In the genomic region with DNA sequence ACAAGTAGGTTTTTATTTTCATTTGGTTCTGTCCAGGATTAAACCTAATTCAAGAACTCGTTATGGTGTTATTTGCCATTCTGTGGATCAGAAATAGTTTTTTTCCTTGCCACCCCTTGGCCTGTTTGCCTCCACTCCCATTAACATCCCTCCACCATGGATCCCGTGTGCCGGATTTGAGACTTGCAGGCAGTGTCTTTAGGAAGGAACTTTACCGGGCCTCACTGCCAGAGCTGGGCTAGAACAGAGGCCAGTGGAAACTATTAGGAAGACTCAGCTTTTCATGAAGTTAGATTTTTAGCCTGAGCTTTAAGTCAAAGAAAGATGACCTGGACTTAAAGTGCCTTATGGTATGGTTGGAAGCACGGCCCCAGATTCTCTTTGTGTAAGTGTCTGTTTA, we compare ENCODE assay signal across 13 cellular contexts. TPM values are rescaled to one million over a fixed set of nuclear protein-coding genes. Genes with fewer than 3 reads are reported as not detected.
DNase-seq lines count a peak whose midpoint lies in the region; ATAC-seq and TF ChIP-seq lines count a peak whose summit lies in the region.
"Had no signal": no experiment of that assay in that cellular context is flagged by ENCODE, and none has a peak within 500 bp of the region (broad histone marks: within the 10 kb centered on the region; RNA-seq: fewer than 3 reads in every experiment).

No MANE protein-coding gene starts in this region.

- no peaks in the 10 kb centered on the region for H3K27me3 Mint-ChIP-seq in activated naive CD8-positive, alpha-beta T cell
- H3K27me3 Mint-ChIP-seq in activated naive CD8-positive, alpha-beta T cell treated with anti-CD3 and anti-CD28 coated beads, Interleukin-2, amount 50 U/mL, for 24 hours, result no peaks in the 10 kb centered on the region
- H3K27me3 Mint-ChIP-seq in type B pancreatic cell, result peaks cover 21% of the 10 kb centered on the region
- H3K27me3 Mint-ChIP-seq: stimulated activated memory B cell treated with anti-CD40 and anti-IgM and Interleukin-4, amounts not matched to agents 10 μg/mL and 1 μg/mL and 100 μg/mL, for 72 hours had no signal

- peaks cover 84% of the 10 kb centered on the region for H3K4me1 Mint-ChIP-seq in activated naive CD8-positive, alpha-beta T cell (ENCODE audit: low read depth)
- H3K4me1 Mint-ChIP-seq in activated naive CD8-positive, alpha-beta T cell treated with anti-CD3 and anti-CD28 coated beads, Interleukin-2, amount 50 U/mL, for 24 hours, result peaks cover 77% of the 10 kb centered on the region
- H3K4me1 Mint-ChIP-seq in type B pancreatic cell (ENCODE audit: unreplicated experiment), result peaks cover 21% of the 10 kb centered on the region

- no peak overlapping the region for H2AFZ ChIP-seq in neuronal stem cell (ENCODE audit: low read length)

- no peak for ATAC-seq in activated naive CD8-positive, alpha-beta T cell treated with anti-CD3 and anti-CD28 coated beads, Interleukin-2, amount 50 U/mL, for 24 hours
- ATAC-seq in GM18858 (IDR thresholded peaks at IDR 0.05; ENCODE audit: unreplicated experiment), result no peak
- no peak for ATAC-seq in GM18909 (IDR thresholded peaks at IDR 0.05; ENCODE audit: poor library complexity, unreplicated experiment)
- ATAC-seq: stimulated activated memory B cell treated with anti-CD40 and anti-IgM and Interleukin-4, amounts not matched to agents 10 μg/mL and 1 μg/mL and 100 μg/mL, for 72 hours had no signal

- H3K4ac ChIP-seq in neuronal stem cell (ENCODE audit: low read length), result no peak overlapping the region

- H2AK5ac ChIP-seq in neuronal stem cell (ENCODE audit: low read depth, low read length), result no peak overlapping the region

- peaks cover 2% of the 10 kb centered on the region for H3K79me1 ChIP-seq in neuronal stem cell (ENCODE audit: low read depth, low read length)

- no peak overlapping the region for H4K91ac ChIP-seq in neuronal stem cell (ENCODE audit: low read depth, low read length, poor library complexity)

- no peak overlapping the region for H2BK120ac ChIP-seq in neuronal stem cell (ENCODE audit: low read depth, low read length)

- 92% methylated on average over 2 to 5 of the region's 5 CpGs for WGBS in esophagus squamous epithelium, 2 donors
- no CpG with 5 or more reads among the region's 5 CpGs for WGBS in neuronal stem cell (ENCODE audit: extremely low coverage in 2 of 2, insufficient read length in 2 of 2, insufficient replicate concordance in 1 of 2), 2 donors

- H3K9me3 ChIP-seq in esophagus squamous epithelium, result no peaks in the 10 kb centered on the region
- H3K9me3 ChIP-seq in neuronal stem cell (replicated peaks in 1 of 2; ENCODE audit: control insufficient read depth in 2 of 2, insufficient read depth in 1 of 2, low read depth in 1 of 2, low read length in 2 of 2), result no peaks in the 10 kb centered on the region

- intact Hi-C loops in esophagus squamous epithelium (cut with DNase I), result loop anchor here (5.0 kb wide), 1 partner anchor 118 kb away; the partner anchor contains the start of gene MSMO1

- H3K36me3 ChIP-seq in esophagus squamous epithelium, result no peaks in the 10 kb centered on the region
- no peaks in the 10 kb centered on the region for H3K36me3 ChIP-seq in neuronal stem cell (replicated peaks in 1 of 2; ENCODE audit: control insufficient read depth in 2 of 2, insufficient read depth in 2 of 2, low read length in 2 of 2)

- H3K4me3 ChIP-seq in esophagus squamous epithelium (peak overlapping the region in 3 of 4 donors; percentile 81 to 96 (median 96)), neuronal stem cell (ENCODE audit: low read length in 2 of 2) (no peak overlapping the region)

- no peak overlapping the region for H3K18ac ChIP-seq in neuronal stem cell (ENCODE audit: low read length)

- H3K4me3 Mint-ChIP-seq in activated naive CD8-positive, alpha-beta T cell, result no peak overlapping the region
- H3K4me3 Mint-ChIP-seq in activated naive CD8-positive, alpha-beta T cell treated with anti-CD3 and anti-CD28 coated beads, Interleukin-2, amount 50 U/mL, for 24 hours, result no peak overlapping the region
- no peak overlapping the region for H3K4me3 Mint-ChIP-seq in type B pancreatic cell
- H3K4me3 Mint-ChIP-seq: stimulated activated memory B cell treated with anti-CD40 and anti-IgM and Interleukin-4, amounts not matched to agents 10 μg/mL and 1 μg/mL and 100 μg/mL, for 72 hours had no signal

- H3K14ac ChIP-seq in neuronal stem cell (ENCODE audit: low read length), result no peak overlapping the region

- peaks cover 3% of the 10 kb centered on the region for H3K36me3 Mint-ChIP-seq in activated naive CD8-positive, alpha-beta T cell
- no peaks in the 10 kb centered on the region for H3K36me3 Mint-ChIP-seq in activated naive CD8-positive, alpha-beta T cell treated with anti-CD3 and anti-CD28 coated beads, Interleukin-2, amount 50 U/mL, for 24 hours (ENCODE audit: low read depth)
- H3K36me3 Mint-ChIP-seq in type B pancreatic cell, result no peaks in the 10 kb centered on the region
- H3K36me3 Mint-ChIP-seq: stimulated activated memory B cell treated with anti-CD40 and anti-IgM and Interleukin-4, amounts not matched to agents 10 μg/mL and 1 μg/mL and 100 μg/mL, for 72 hours had no signal

- no peaks in the 10 kb centered on the region for H3K27me3 ChIP-seq in esophagus squamous epithelium
- no peaks in the 10 kb centered on the region for H3K27me3 ChIP-seq in neuronal stem cell (ENCODE audit: control insufficient read depth in 3 of 3, insufficient read depth in 3 of 3, low read depth in 1 of 3, low read length in 3 of 3)

- H3K23ac ChIP-seq in neuronal stem cell (ENCODE audit: low read depth, low read length, poor library complexity), result no peak overlapping the region

- H3K4me1 ChIP-seq in esophagus squamous epithelium (peaks cover 9 to 51% (median 26%) of the 10 kb centered on the region in 3 donors), neuronal stem cell (ENCODE audit: control insufficient read depth in 2 of 2, insufficient read depth in 1 of 2, low read depth in 1 of 2, low read length in 2 of 2) (peaks cover 7 to 14% of the 10 kb centered on the region in 2 donors)

- no peak overlapping the region for H2BK15ac ChIP-seq in neuronal stem cell (ENCODE audit: low read length)

- no peak for DNase-seq in activated naive CD8-positive, alpha-beta T cell treated with anti-CD3 and anti-CD28 coated beads, Interleukin-2, amount 50 U/mL, for 24 hours
- DNase-seq in esophagus squamous epithelium (lab: John Stamatoyannopoulos, UW) (no peak), type B pancreatic cell (ENCODE audit: extremely low spot score, unreplicated experiment) (no peak), neuronal stem cell (ENCODE audit: low spot score) (no peak)
- DNase-seq: activated CD8-positive, alpha-beta memory T cell treated with anti-CD3 and anti-CD28 coated beads, Interleukin-2, amount 50 U/mL, for 4 hours; NCI-H1105 treated with DMSO at 0.1 percent for 48 hours; NCI-H446 treated with DMSO at 0.1 percent for 48 hours; stimulated activated CD4-positive, alpha-beta T cell treated with anti-CD3 and anti-CD28 coated beads, Interleukin-4, amount 100 ng/mL, for 1 hour had no signal

- no peak overlapping the region for H4K8ac ChIP-seq in neuronal stem cell (ENCODE audit: low read depth, low read length)

- H3K9me3 Mint-ChIP-seq in activated naive CD8-positive, alpha-beta T cell (ENCODE audit: low read depth), result no peaks in the 10 kb centered on the region
- H3K9me3 Mint-ChIP-seq in activated naive CD8-positive, alpha-beta T cell treated with anti-CD3 and anti-CD28 coated beads, Interleukin-2, amount 50 U/mL, for 24 hours, result no peaks in the 10 kb centered on the region
- H3K9me3 Mint-ChIP-seq in type B pancreatic cell, result no peaks in the 10 kb centered on the region
- H3K9me3 Mint-ChIP-seq: stimulated activated memory B cell treated with anti-CD40 and anti-IgM and Interleukin-4, amounts not matched to agents 10 μg/mL and 1 μg/mL and 100 μg/mL, for 72 hours had no signal

- no peak for TF ChIP-seq CTCF in VCaP (conservative IDR thresholded peaks at IDR 0.05)
- TF ChIP-seq CTCF in esophagus squamous epithelium (IDR thresholded peaks at IDR 0.05), result no peak
- TF ChIP-seq CTCF in type B pancreatic cell (conservative IDR thresholded peaks at IDR 0.05), result no peak

- H3K27ac ChIP-seq in VCaP (peak overlapping the region; percentile 86; the same call in 1 of the 2 replicates), esophagus squamous epithelium (no peak overlapping the region), neuronal stem cell (replicated peaks; ENCODE audit: low read length) (no peak overlapping the region)

- no peak for TF ChIP-seq POLR2A in esophagus squamous epithelium (IDR thresholded peaks at IDR 0.05)

- no peak overlapping the region for H3K9ac ChIP-seq in neuronal stem cell (ENCODE audit: low read depth, low read length, poor library complexity)

- H3K27ac Mint-ChIP-seq in activated naive CD8-positive, alpha-beta T cell, result peak overlapping the region; percentile 80
- H3K27ac Mint-ChIP-seq in activated naive CD8-positive, alpha-beta T cell treated with anti-CD3 and anti-CD28 coated beads, Interleukin-2, amount 50 U/mL, for 24 hours, result no peak overlapping the region
- H3K27ac Mint-ChIP-seq in type B pancreatic cell, result peak overlapping the region; percentile 30
- H3K27ac Mint-ChIP-seq: stimulated activated memory B cell treated with anti-CD40 and anti-IgM and Interleukin-4, amounts not matched to agents 10 μg/mL and 1 μg/mL and 100 μg/mL, for 72 hours had no signal

- H3K4me2 ChIP-seq in neuronal stem cell (ENCODE audit: insufficient read depth, low read length, poor library complexity, severe bottlenecking), result no peak overlapping the region

- H2BK12ac ChIP-seq in neuronal stem cell (ENCODE audit: low read length), result no peak overlapping the region

- no peak overlapping the region for H2BK5ac ChIP-seq in neuronal stem cell (ENCODE audit: low read length)

RNA-seq across cellular contexts. Expression of gene KLHL2, which starts 2.4 kb away (rescaled TPM):
- total RNA-seq in esophagus squamous epithelium (10 to 100 TPM; 25.6 to 44.3 (median 30.8) TPM), type B pancreatic cell (ENCODE audit: low replicate concordance) (14.1 and 15.6 TPM in 2 replicates)
- polyA plus RNA-seq in neuronal stem cell (2013, experiment 1 of 2), result 7.8 TPM
- polyA plus RNA-seq in neuronal stem cell (2013, experiment 2 of 2), result 7.7 TPM

Comparison
In these comparisons a context has a peak if more than half of its experiments do, and no peak if none do; other contexts are left out.
1. H3K4me3 ChIP-seq: peak in esophagus squamous epithelium (3 of 4); none in neuronal stem cell (0 of 2).